In genomic region chr3:5222283-5223005, GRCh38 we compare ENCODE assay signal across 17 cellular contexts.
"Had no signal": no experiment of that assay in that cellular context is flagged by ENCODE, and none has a peak within 500 bp of the region (broad histone marks: within the 10 kb centered on the region; RNA-seq: fewer than 3 reads in every experiment).

No MANE protein-coding gene starts in this region.

- H3K27ac Mint-ChIP-seq: activated CD4-positive, alpha-beta memory T cell treated with anti-CD3 and anti-CD28 coated beads for 36 hours; activated naive CD4-positive, alpha-beta T cell treated with anti-CD3 and anti-CD28 coated beads for 36 hours; activated T-helper 2 cell treated with anti-CD3 and anti-CD28 coated beads, Interferon-gamma antibody, Interleukin-2, Interleukin-4, amounts not matched to agents 10 μg/mL and 5 μg/mL and 100 μg/mL, durations not matched to agents 14 hours and 24 hours and 36 hours had no signal

- H3K4me3 Mint-ChIP-seq: activated CD4-positive, alpha-beta memory T cell treated with anti-CD3 and anti-CD28 coated beads for 36 hours; activated naive CD4-positive, alpha-beta T cell treated with anti-CD3 and anti-CD28 coated beads for 36 hours; naive thymus-derived CD8-positive, alpha-beta T cell had no signal

- H3K9me3 ChIP-seq: gastrocnemius medialis, left lung, neutrophil, suprapubic skin, transverse colon, uterus had no signal

- FAIRE-seq: kidney had no signal

- H3K27ac ChIP-seq: gastrocnemius medialis, left lung, neutrophil, suprapubic skin, uterus had no signal

- H3K9me3 Mint-ChIP-seq: activated CD4-positive, alpha-beta memory T cell treated with anti-CD3 and anti-CD28 coated beads for 36 hours; activated naive CD4-positive, alpha-beta T cell treated with anti-CD3 and anti-CD28 coated beads for 36 hours; activated T-helper 2 cell treated with anti-CD3 and anti-CD28 coated beads, Interferon-gamma antibody, Interleukin-2, Interleukin-4, amounts not matched to agents 10 μg/mL and 5 μg/mL and 100 μg/mL, durations not matched to agents 14 hours and 24 hours and 36 hours; naive thymus-derived CD8-positive, alpha-beta T cell had no signal

- ATAC-seq: gastrocnemius medialis; left lung; naive thymus-derived CD8-positive, alpha-beta T cell; sciatic nerve had no signal

- H3K27me3 Mint-ChIP-seq: activated CD4-positive, alpha-beta memory T cell treated with anti-CD3 and anti-CD28 coated beads for 36 hours; naive thymus-derived CD8-positive, alpha-beta T cell had no signal

- H3K36me3 ChIP-seq: uterus had no signal

- H3K4me1 ChIP-seq: gastrocnemius medialis, suprapubic skin had no signal

- DNase-seq: activated CD4-positive, alpha-beta memory T cell treated with anti-CD3 and anti-CD28 coated beads for 36 hours; activated naive CD4-positive, alpha-beta T cell treated with anti-CD3 and anti-CD28 coated beads for 36 hours; activated T-cell treated with anti-CD3 and anti-CD28 coated beads, Interleukin-2, amount 50 U/mL, for 1 hour; effector CD4-positive, alpha-beta T cell; gastrocnemius medialis; head of caudate nucleus; kidney; left lung; naive thymus-derived CD8-positive, alpha-beta T cell; stimulated activated CD4-positive, alpha-beta T cell treated with anti-CD3 and anti-CD28 coated beads, Interleukin-4, amount 100 ng/mL, for 24 hours; stimulated activated naive CD4-positive, alpha-beta T cell treated with Interleukin-2 at 50 U/mL for 16 hours; transverse colon; uterus had no signal

- H3K4me3 ChIP-seq: gastrocnemius medialis, left lung, suprapubic skin, transverse colon, uterus had no signal

- H3K27me3 ChIP-seq: gastrocnemius medialis, left lung, neutrophil, suprapubic skin, transverse colon, uterus had no signal
